In the genomic region with DNA sequence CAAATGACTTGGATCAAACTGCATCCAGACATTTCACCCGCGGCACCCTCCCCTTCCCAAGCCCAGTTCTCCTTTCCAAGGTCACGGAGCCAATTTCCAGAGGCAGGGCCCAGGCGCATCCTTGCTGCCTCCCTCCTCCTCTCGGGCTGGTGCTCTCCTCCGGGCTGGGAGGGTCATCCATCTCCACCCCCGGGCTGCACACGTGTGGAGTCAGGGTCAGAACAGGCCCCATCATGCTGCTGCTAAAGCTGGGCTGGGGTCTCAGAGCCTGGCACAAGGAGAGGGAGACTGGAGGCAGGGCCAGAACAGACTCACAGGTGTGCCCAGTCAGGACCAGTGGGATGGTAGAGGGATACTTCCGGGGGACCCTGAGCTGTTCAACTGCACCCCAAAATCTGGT, we compare ENCODE assay signal across 19 cellular contexts. TPM values are rescaled to one million over a fixed set of nuclear protein-coding genes. Genes with fewer than 3 reads are reported as not detected.
"Had no signal": no experiment of that assay in that cellular context is flagged by ENCODE, and none has a peak within 500 bp of the region (broad histone marks: within the 10 kb centered on the region; RNA-seq: fewer than 3 reads in every experiment).

No MANE protein-coding gene starts in this region.

- H3K36me3 Mint-ChIP-seq: activated naive CD8-positive, alpha-beta T cell treated with anti-CD3 and anti-CD28 coated beads for 36 hours; natural killer cell treated with Interleukin-12 subunit alpha and Interleukin-12 subunit beta and Interleukin-15 and Interleukin-18, amount 100 ng/mL, for 72 hours; WTC11 had no signal

- H2AFZ ChIP-seq: parathyroid adenoma had no signal

- H3K79me2 ChIP-seq: parathyroid adenoma had no signal

- H3K27ac ChIP-seq: esophagus muscularis mucosa, parathyroid adenoma, skin epidermis, suprapubic skin, transverse colon, uterus had no signal

- H3K27ac Mint-ChIP-seq: activated CD4-positive, alpha-beta T cell treated with anti-CD3 and anti-CD28 coated beads for 36 hours; activated T-helper 2 cell treated with anti-CD3 and anti-CD28 coated beads, Interferon-gamma antibody, Interleukin-2, Interleukin-4, amounts not matched to agents 10 μg/mL and 5 μg/mL and 100 μg/mL, durations not matched to agents 14 hours and 24 hours and 36 hours; stimulated activated naive CD8-positive, alpha-beta T cell treated with anti-CD3 and anti-CD28 coated beads, Interleukin-15, amount 100 ng/mL, for 72 hours; WTC11 had no signal

- H3K9me3 Mint-ChIP-seq: activated naive CD8-positive, alpha-beta T cell treated with anti-CD3 and anti-CD28 coated beads for 36 hours; activated T-cell treated with anti-CD3 and anti-CD28 coated beads, Interleukin-2, amount 50 U/mL, for 4 hours; activated T-helper 2 cell treated with anti-CD3 and anti-CD28 coated beads, Interferon-gamma antibody, Interleukin-2, Interleukin-4, amounts not matched to agents 10 μg/mL and 5 μg/mL and 100 μg/mL, durations not matched to agents 14 hours and 24 hours and 36 hours; natural killer cell treated with Interleukin-12 subunit alpha and Interleukin-12 subunit beta and Interleukin-15 and Interleukin-18, amount 100 ng/mL, for 72 hours; stimulated activated naive CD8-positive, alpha-beta T cell treated with anti-CD3 and anti-CD28 coated beads, Interleukin-15, amount 100 ng/mL, for 72 hours; WTC11 had no signal

- H3K4me1 ChIP-seq: parathyroid adenoma, uterus had no signal

- H3K4me1 Mint-ChIP-seq: activated CD4-positive, alpha-beta T cell treated with anti-CD3 and anti-CD28 coated beads for 36 hours; activated naive CD8-positive, alpha-beta T cell treated with anti-CD3 and anti-CD28 coated beads for 36 hours had no signal

- H3K36me3 ChIP-seq: suprapubic skin, transverse colon, uterus had no signal

- H3K4me3 Mint-ChIP-seq: activated CD4-positive, alpha-beta T cell treated with anti-CD3 and anti-CD28 coated beads for 36 hours; activated naive CD8-positive, alpha-beta T cell treated with anti-CD3 and anti-CD28 coated beads for 36 hours; activated T-cell treated with anti-CD3 and anti-CD28 coated beads, Interleukin-2, amount 50 U/mL, for 4 hours; natural killer cell treated with Interleukin-12 subunit alpha and Interleukin-12 subunit beta and Interleukin-15 and Interleukin-18, amount 100 ng/mL, for 72 hours; stimulated activated naive CD8-positive, alpha-beta T cell treated with anti-CD3 and anti-CD28 coated beads, Interleukin-15, amount 100 ng/mL, for 72 hours; WTC11 had no signal

- H3K27me3 Mint-ChIP-seq: activated CD4-positive, alpha-beta T cell treated with anti-CD3 and anti-CD28 coated beads for 36 hours; activated naive CD8-positive, alpha-beta T cell treated with anti-CD3 and anti-CD28 coated beads for 36 hours; natural killer cell treated with Interleukin-12 subunit alpha and Interleukin-12 subunit beta and Interleukin-15 and Interleukin-18, amount 100 ng/mL, for 72 hours; stimulated activated naive CD8-positive, alpha-beta T cell treated with anti-CD3 and anti-CD28 coated beads, Interleukin-15, amount 100 ng/mL, for 72 hours had no signal

- H3K4me3 ChIP-seq: esophagus muscularis mucosa, skin epidermis, suprapubic skin, transverse colon, uterus had no signal

- H3K9ac ChIP-seq: parathyroid adenoma had no signal

- FAIRE-seq: bronchial epithelial cell, frontal cortex had no signal

- H3K27me3 ChIP-seq: esophagus muscularis mucosa, suprapubic skin, transverse colon, uterus had no signal

- H3K9me3 ChIP-seq: esophagus muscularis mucosa, suprapubic skin, transverse colon, uterus had no signal

RNA-seq across cellular contexts. Expression of a gene that starts 14.0 kb away (rescaled TPM):
- total RNA-seq: activated CD8-positive, alpha-beta memory T cell treated with anti-CD3 and anti-CD28 coated beads for 36 hours; activated T-cell treated with anti-CD3 and anti-CD28 coated beads, Interleukin-2, amount 50 U/mL, for 4 hours; activated T-helper 2 cell treated with anti-CD3 and anti-CD28 coated beads, Interferon-gamma antibody, Interleukin-2, Interleukin-4, amounts not matched to agents 10 μg/mL and 5 μg/mL and 100 μg/mL, durations not matched to agents 14 hours and 24 hours and 36 hours; bronchial epithelial cell; left ventricle myocardium superior; natural killer cell treated with Interleukin-12 subunit alpha and Interleukin-12 subunit beta and Interleukin-15 and Interleukin-18, amount 100 ng/mL, for 72 hours; right cardiac atrium; T-helper 1 cell treated with Interleukin-12 subunit alpha and Interleukin-12 subunit beta and Interleukin-4 antibody, amounts not matched to agents 30 ng/mL and 1 ng/mL, for 36 hours; WTC11 had no signal

RNA-seq across cellular contexts. Expression of a gene that starts 17.5 kb away (rescaled TPM):
- total RNA-seq: activated T-helper 2 cell treated with anti-CD3 and anti-CD28 coated beads, Interferon-gamma antibody, Interleukin-2, Interleukin-4, amounts not matched to agents 10 μg/mL and 5 μg/mL and 100 μg/mL, durations not matched to agents 14 hours and 24 hours and 36 hours; T-helper 1 cell treated with Interleukin-12 subunit alpha and Interleukin-12 subunit beta and Interleukin-4 antibody, amounts not matched to agents 30 ng/mL and 1 ng/mL, for 36 hours had no signal
